ENCODE assay signal across 8 cellular contexts in the genomic region with DNA sequence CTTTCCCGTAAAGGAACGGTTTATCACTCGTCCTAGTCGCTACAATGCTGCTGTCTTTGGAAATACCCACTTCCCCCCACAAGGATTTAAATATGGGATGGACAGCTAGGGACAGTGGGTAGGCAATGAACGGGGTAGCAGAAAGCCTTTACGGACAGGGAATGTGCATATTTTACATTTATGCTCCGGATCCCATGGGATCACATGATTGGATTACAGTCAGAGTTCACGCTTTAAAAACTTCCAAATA. TPM values are rescaled to one million over a fixed set of nuclear protein-coding genes. Genes with fewer than 3 reads are reported as not detected.
DNase-seq lines count a peak whose midpoint lies in the region; ATAC-seq and TF ChIP-seq lines count a peak whose summit lies in the region.

No MANE protein-coding gene starts in this region.

- H3K36me3 Mint-ChIP-seq in activated naive CD4-positive, alpha-beta T cell treated with anti-CD3 and anti-CD28 coated beads, Interleukin-2, amount 10 ng/mL, durations not matched to agents 7 days and 5 days, result peaks cover 40% of the 10 kb centered on the region

- in situ Hi-C loops in astrocyte of the spinal cord (cut with HindIII; ENCODE audit: low sequenced_read_pairs), result no loop called here

- no peak for TF ChIP-seq POLR2A in upper lobe of left lung (IDR thresholded peaks at IDR 0.05)

- 4 to 5% methylated on average over 8 of the region's 8 CpGs for WGBS in upper lobe of left lung, 2 donors

- H3K4me1 Mint-ChIP-seq in activated naive CD4-positive, alpha-beta T cell treated with anti-CD3 and anti-CD28 coated beads, Interleukin-2, amount 10 ng/mL, durations not matched to agents 7 days and 5 days, result peaks cover 47% of the 10 kb centered on the region

- peak overlapping the region; percentile 96 for H3K27ac Mint-ChIP-seq in activated naive CD4-positive, alpha-beta T cell treated with anti-CD3 and anti-CD28 coated beads, Interleukin-2, amount 10 ng/mL, durations not matched to agents 7 days and 5 days

- H3K9me3 ChIP-seq in lower lobe of right lung (no peaks in the 10 kb centered on the region), upper lobe of left lung (no peaks in the 10 kb centered on the region)

- peak overlapping the region; percentile 96 for H3K27ac ChIP-seq in lower lobe of right lung
- peak overlapping the region; percentile 95 to 98 (median 96) for H3K27ac ChIP-seq in upper lobe of left lung

- H3K9me3 Mint-ChIP-seq in activated naive CD4-positive, alpha-beta T cell treated with anti-CD3 and anti-CD28 coated beads, Interleukin-2, amount 10 ng/mL, durations not matched to agents 7 days and 5 days, result peaks cover 8% of the 10 kb centered on the region

- H3K27me3 ChIP-seq in lower lobe of right lung (ENCODE audit: low read depth) (no peaks in the 10 kb centered on the region), upper lobe of left lung (no peaks in the 10 kb centered on the region)

- no peak for DNase-seq in activated naive CD4-positive, alpha-beta T cell treated with anti-CD3 and anti-CD28 coated beads, Interleukin-2, amount 10 ng/mL, durations not matched to agents 7 days and 5 days
- no peak for DNase-seq in activated naive CD4-positive, alpha-beta T cell (lab: John Stamatoyannopoulos, UW)
- no peak for DNase-seq in astrocyte of the spinal cord (ENCODE audit: low read depth, low spot score)
- no peak for DNase-seq in lower lobe of right lung
- no peak for DNase-seq in upper lobe of left lung
- DNase-seq in NK-92 (lab: John Stamatoyannopoulos, UW; ENCODE audit: unreplicated experiment), result no peak
- DNase-seq in omental fat pad (ENCODE audit: low spot score), result no peak

- H3K4me3 Mint-ChIP-seq in activated naive CD4-positive, alpha-beta T cell treated with anti-CD3 and anti-CD28 coated beads, Interleukin-2, amount 10 ng/mL, durations not matched to agents 7 days and 5 days, result peak overlapping the region; percentile 95

- H3K4me1 ChIP-seq in lower lobe of right lung (peaks cover 26% of the 10 kb centered on the region), upper lobe of left lung (peaks cover 16 to 25% (median 23%) of the 10 kb centered on the region in 4 donors)

- ATAC-seq in lower lobe of right lung (no peak), upper lobe of left lung (ENCODE audit: low FRiP score in 2 of 2) (no peak), omental fat pad (ENCODE audit: low FRiP score) (no peak), HG02852 (IDR thresholded peaks at IDR 0.05; ENCODE audit: unreplicated experiment) (no peak)

- peaks cover 19% of the 10 kb centered on the region for H3K36me3 ChIP-seq in lower lobe of right lung
- peaks cover 0 to 23% (median 7%) of the 10 kb centered on the region in 4 donors for H3K36me3 ChIP-seq in upper lobe of left lung

- peak overlapping the region; percentile 86 for H3K4me3 ChIP-seq in astrocyte of the spinal cord (ENCODE audit: low read depth, low read length)
- peak overlapping the region; percentile 73 for H3K4me3 ChIP-seq in lower lobe of right lung
- H3K4me3 ChIP-seq in upper lobe of left lung, result peak overlapping the region; percentile 79 to 92 (median 88)

- peaks cover 9% of the 10 kb centered on the region for H3K27me3 Mint-ChIP-seq in activated naive CD4-positive, alpha-beta T cell treated with anti-CD3 and anti-CD28 coated beads, Interleukin-2, amount 10 ng/mL, durations not matched to agents 7 days and 5 days

- TF ChIP-seq CTCF in astrocyte of the spinal cord (IDR thresholded peaks at IDR 0.05; ENCODE audit: low read depth, low read length), result no peak
- no peak for TF ChIP-seq CTCF in lower lobe of right lung (IDR thresholded peaks at IDR 0.05)
- TF ChIP-seq CTCF in upper lobe of left lung (IDR thresholded peaks at IDR 0.05), result no peak
- TF ChIP-seq CTCF in omental fat pad (IDR thresholded peaks at IDR 0.05), result no peak

- CTCF ChIA-PET in activated naive CD4-positive, alpha-beta T cell treated with anti-CD3 and anti-CD28 coated beads, Interleukin-2, amount 10 ng/mL, durations not matched to agents 7 days and 5 days (lab: Charles Lee), result interaction anchor here (0.8 to 1.0 kb wide), 3 partner anchors 18 to 357 kb away, joined by 3 read pairs; no protein-coding TSS in a partner anchor

- intact Hi-C loops in lower lobe of right lung (cut with DNase I), result no loop called here

- TF ChIP-seq EP300 in upper lobe of left lung (IDR thresholded peaks at IDR 0.05), result no peak

RNA-seq across cellular contexts. Expression of gene HIVEP1, which starts 1.2 kb away (rescaled TPM):
- 22.8 TPM for total RNA-seq in lower lobe of right lung
- 10 to 100 TPM; 22.9 to 48.5 (median 30.4) TPM for total RNA-seq in upper lobe of left lung
- total RNA-seq in omental fat pad, result 10 to 100 TPM; 21.6 to 59.4 (median 34.5) TPM
